Comparison of ENCODE assay signal across 16 cellular contexts in the genomic region with DNA sequence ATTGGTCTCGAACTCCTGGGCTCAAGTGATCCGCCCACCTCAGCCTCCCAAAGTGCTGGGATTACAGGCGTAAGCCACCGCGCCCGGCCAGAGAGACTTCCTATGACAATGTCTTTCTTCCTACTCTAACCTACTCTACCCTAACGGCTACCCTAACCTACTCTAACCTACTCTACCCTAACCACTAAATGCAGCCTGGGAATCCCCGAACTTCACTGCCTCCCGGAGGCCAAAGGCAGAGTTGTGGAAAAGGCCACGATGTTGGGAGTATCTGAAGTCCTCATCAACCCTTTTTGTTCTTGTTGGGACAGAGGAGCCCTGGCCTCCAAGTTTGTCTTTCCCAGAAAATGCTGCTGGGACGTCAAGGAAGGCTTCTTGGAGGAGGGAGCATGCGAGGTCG. TPM values are rescaled to one million over a fixed set of nuclear protein-coding genes. Genes with fewer than 3 reads are reported as not detected.
DNase-seq lines count a peak whose midpoint lies in the region; ATAC-seq and TF ChIP-seq lines count a peak whose summit lies in the region.
"Had no signal": no experiment of that assay in that cellular context is flagged by ENCODE, and none has a peak within 500 bp of the region (broad histone marks: within the 10 kb centered on the region; RNA-seq: fewer than 3 reads in every experiment).

No MANE protein-coding gene starts in this region.

- DNase-seq in activated CD4-positive, alpha-beta T cell treated with anti-CD3 and anti-CD28 coated beads for 36 hours: no peak
- no peak for DNase-seq in activated CD4-positive, alpha-beta T cell treated with anti-CD3 and anti-CD28 coated beads, Interleukin-2, amount 50 U/mL, for 4 hours
- DNase-seq in H7 (peak; percentile 77), neural crest cell (ENCODE audit: low read depth, low spot score) (no peak), nucleus accumbens (lab: John Stamatoyannopoulos, UW) (no peak)
- DNase-seq in activated CD4-positive, CD25-positive, alpha-beta regulatory T cell (lab: John Stamatoyannopoulos, UW): no peak
- DNase-seq: ACHN; activated gamma-delta T cell treated with Interleukin-2 at 50 U/mL for 16 hours; esophagus squamous epithelium; NCI-H2081 treated with DMSO at 0.1 percent for 48 hours; Right ventricle myocardium superior; stimulated activated CD4-positive, alpha-beta T cell treated with anti-CD3 and anti-CD28 coated beads, Interleukin-15, amount 100 ng/mL, for 24 hours had no signal

- no peak overlapping the region for H3K4me3 ChIP-seq in H7 (ENCODE audit: insufficient read depth, low read depth, low read length)
- H3K4me3 ChIP-seq: lung had no signal

- no peaks in the 10 kb centered on the region for H3K27me3 Mint-ChIP-seq in activated CD4-positive, alpha-beta T cell treated with anti-CD3 and anti-CD28 coated beads for 36 hours
- H3K27me3 Mint-ChIP-seq in brain (peaks cover 5% of the 10 kb centered on the region), neural crest cell (ENCODE audit: low read depth) (peaks cover 34% of the 10 kb centered on the region)

- peaks cover 16% of the 10 kb centered on the region for H3K36me3 Mint-ChIP-seq in activated CD4-positive, alpha-beta T cell treated with anti-CD3 and anti-CD28 coated beads for 36 hours (ENCODE audit: low read depth)
- H3K36me3 Mint-ChIP-seq in brain (peaks cover 9% of the 10 kb centered on the region), neural crest cell (ENCODE audit: low read depth) (no peaks in the 10 kb centered on the region)

- CTCF ChIA-PET in activated CD4-positive, alpha-beta T cell treated with anti-CD3 and anti-CD28 coated beads for 36 hours (lab: Charles Lee): interaction anchor here (2.3 kb wide), 1 partner anchor 11 kb away, joined by 20 read pairs; the partner anchor contains the start of genes BORCS8 and RFXANK

- ATAC-seq in activated CD4-positive, alpha-beta T cell treated with anti-CD3 and anti-CD28 coated beads for 36 hours: no peak
- ATAC-seq in HG03442 (IDR thresholded peaks at IDR 0.05; ENCODE audit: unreplicated experiment): no peak

- H3K27me3 ChIP-seq in H7 (ENCODE audit: control insufficient read depth, insufficient read depth, low read length): peaks cover 32% of the 10 kb centered on the region
- H3K27me3 ChIP-seq: upper lobe of right lung had no signal

- H3K27ac Mint-ChIP-seq in activated CD4-positive, alpha-beta T cell treated with anti-CD3 and anti-CD28 coated beads for 36 hours: no peak overlapping the region
- H3K27ac Mint-ChIP-seq in brain (peak overlapping the region in 4 of 5 experiments; percentile 44 to 79 (median 66)), neural crest cell (ENCODE audit: unreplicated experiment) (no peak overlapping the region)

- peak overlapping the region; percentile 90 for H3K4me3 Mint-ChIP-seq in activated CD4-positive, alpha-beta T cell treated with anti-CD3 and anti-CD28 coated beads for 36 hours
- H3K4me3 Mint-ChIP-seq in brain (peak overlapping the region; percentile 91 to 93 (median 93)), neural crest cell (peak overlapping the region; percentile 97)

- peaks cover 4% of the 10 kb centered on the region for H3K9me3 Mint-ChIP-seq in activated CD4-positive, alpha-beta T cell treated with anti-CD3 and anti-CD28 coated beads for 36 hours (ENCODE audit: low read depth)
- H3K9me3 Mint-ChIP-seq in brain (peaks cover 0 to 9% (median 0%) of the 10 kb centered on the region in 5 experiments), neural crest cell (no peaks in the 10 kb centered on the region)

- peaks cover 30% of the 10 kb centered on the region for H3K4me1 Mint-ChIP-seq in activated CD4-positive, alpha-beta T cell treated with anti-CD3 and anti-CD28 coated beads for 36 hours
- H3K4me1 Mint-ChIP-seq in brain (peaks cover 49% of the 10 kb centered on the region), neural crest cell (peaks cover 23% of the 10 kb centered on the region)

- H3K36me3 ChIP-seq in H7 (replicated peaks; ENCODE audit: control insufficient read depth, insufficient read depth, low read length): peaks cover 2% of the 10 kb centered on the region

- no peak for TF ChIP-seq CTCF in brain (conservative IDR thresholded peaks at IDR 0.05)
- no peak for TF ChIP-seq CTCF in neural crest cell (conservative IDR thresholded peaks at IDR 0.05)

- intact Hi-C loops in activated CD4-positive, alpha-beta T cell treated with anti-CD3 and anti-CD28 coated beads for 36 hours (cut with DNase I, micrococcal nuclease): no loop called here

- POLR2A ChIA-PET in activated CD4-positive, alpha-beta T cell treated with anti-CD3 and anti-CD28 coated beads for 36 hours (lab: Charles Lee): no interaction called here

RNA-seq across cellular contexts. Expression of gene NR2C2AP, which starts 1.0 kb away (rescaled TPM):
- total RNA-seq in activated CD4-positive, alpha-beta T cell treated with anti-CD3 and anti-CD28 coated beads for 36 hours: 10 to 100 TPM; 34.7 to 46.6 TPM
- 25.8 and 31.4 TPM in 2 replicates for total RNA-seq in H7 (2014; rRNA removed; shearing (Covaris generic))
- polyA plus RNA-seq in brain (ENCODE audit: insufficient read depth, low read depth, low replicate concordance): 25.0 TPM
- 17.6 and 18.6 TPM in 2 replicates for total RNA-seq in neural crest cell

RNA-seq across cellular contexts. Expression of gene NCAN, which starts 7.6 kb away (rescaled TPM):
- total RNA-seq in activated CD4-positive, alpha-beta T cell treated with anti-CD3 and anti-CD28 coated beads for 36 hours: not detected
- 0.81 and 1.7 TPM in 2 replicates for total RNA-seq in H7 (2014; rRNA removed; shearing (Covaris generic))
- polyA plus RNA-seq in brain (ENCODE audit: insufficient read depth, low read depth, low replicate concordance): 37.8 TPM
- 12.3 and 13.8 TPM in 2 replicates for total RNA-seq in neural crest cell
- total RNA-seq: esophagus squamous epithelium, Right ventricle myocardium superior, upper lobe of right lung had no signal

RNA-seq across cellular contexts. Expression of gene RFXANK, which starts 12.1 kb away (rescaled TPM):
- 10 to 100 TPM; 56.2 to 68.5 TPM for total RNA-seq in activated CD4-positive, alpha-beta T cell treated with anti-CD3 and anti-CD28 coated beads for 36 hours
- 43.5 and 51.0 TPM in 2 replicates for total RNA-seq in H7 (2014; rRNA removed; shearing (Covaris generic))
- 97.8 TPM for polyA plus RNA-seq in brain (ENCODE audit: insufficient read depth, low read depth, low replicate concordance)
- 107 and 111 TPM in 2 replicates for total RNA-seq in neural crest cell

RNA-seq across cellular contexts. Expression of gene BORCS8, which starts 12.2 kb away (rescaled TPM):
- total RNA-seq in activated CD4-positive, alpha-beta T cell treated with anti-CD3 and anti-CD28 coated beads for 36 hours: 10 to 100 TPM; 19.5 to 25.3 TPM
- total RNA-seq in H7 (2014; rRNA removed; shearing (Covaris generic)): 12.5 and 18.9 TPM in 2 replicates
- polyA plus RNA-seq in brain (ENCODE audit: insufficient read depth, low read depth, low replicate concordance): 31.0 TPM
- 23.6 and 28.0 TPM in 2 replicates for total RNA-seq in neural crest cell

RNA-seq across cellular contexts. Expression of gene MEF2B, which starts 34.1 kb away (rescaled TPM):
- total RNA-seq in activated CD4-positive, alpha-beta T cell treated with anti-CD3 and anti-CD28 coated beads for 36 hours: 1 to 10 TPM; 1.9 to 2.1 TPM
- total RNA-seq in H7 (2014; rRNA removed; shearing (Covaris generic)): 0.80 TPM in 1 of 2 replicates, not detected in the other
- polyA plus RNA-seq in brain (ENCODE audit: insufficient read depth, low read depth, low replicate concordance): 22.1 TPM
- 1.4 and 1.5 TPM in 2 replicates for total RNA-seq in neural crest cell

Comparison
In these comparisons a context has a peak if more than half of its experiments do, and no peak if none do; other contexts are left out.
1. H3K27ac Mint-ChIP-seq: peak in brain (4 of 5); none in activated CD4-positive, alpha-beta T cell treated with anti-CD3 and anti-CD28 coated beads for 36 hours (single experiment) and neural crest cell (single experiment).
2. Peak in every context shown above with its lines, with median percentiles within 50 percentile points of each other: H3K4me3 Mint-ChIP-seq.